In the genomic region with DNA sequence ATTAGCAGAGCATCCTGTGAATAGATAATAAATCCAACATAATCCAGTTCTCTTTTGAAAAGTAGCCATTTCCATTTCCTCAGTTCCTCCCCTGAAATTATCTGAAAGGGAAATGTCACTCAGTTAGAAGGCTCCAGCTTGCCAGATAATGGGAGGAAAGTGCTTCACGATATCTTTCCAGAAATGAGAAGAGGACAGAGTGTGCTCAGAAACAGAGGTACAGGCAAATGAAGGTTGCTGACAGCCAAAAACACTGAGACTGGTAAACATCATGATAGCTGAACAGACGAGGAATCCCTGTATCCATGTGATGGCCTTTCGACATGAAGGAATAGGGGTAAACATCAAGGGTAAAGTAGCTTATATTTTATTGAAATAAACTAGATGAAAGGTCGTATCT, we compare ENCODE assay signal across 26 cellular contexts.
"Had no signal": no experiment of that assay in that cellular context is flagged by ENCODE, and none has a peak within 500 bp of the region (broad histone marks: within the 10 kb centered on the region; RNA-seq: fewer than 3 reads in every experiment).

No MANE protein-coding gene starts in this region.

- H3K27ac Mint-ChIP-seq: dendritic cell treated with granulocyte-macrophage colony-stimulating factor and Interleukin-4, amounts not matched to agents 40 ng/mL and 50 ng/mL, for 4 days; effector memory CD8-positive, alpha-beta T cell; endodermal cell had no signal

- DNase-seq: cerebellar nuclear complex; colonic mucosa; cortex of kidney; effector CD8-positive, alpha-beta T cell; effector memory CD8-positive, alpha-beta T cell; endodermal cell; erythroblast; esophagus squamous epithelium; foreskin fibroblast; foreskin melanocyte; gastrocnemius medialis; glutamatergic neuron; head of caudate nucleus; heart right ventricle; hippocampal formation; islet precursor cell; kidney; kidney glomerular epithelial cell; left ventricle myocardium inferior; lower lobe of right lung; mesenchymal stem cell; midbrain had no signal

- H3K4me3 ChIP-seq: colonic mucosa, esophagus squamous epithelium, gastrocnemius medialis, heart right ventricle, left ventricle myocardium inferior, lower lobe of right lung had no signal

- H3K4me1 ChIP-seq: colonic mucosa, esophagus squamous epithelium, gastrocnemius medialis, left ventricle myocardium inferior, lower lobe of right lung had no signal

- H3K4me3 Mint-ChIP-seq: dendritic cell treated with granulocyte-macrophage colony-stimulating factor and Interleukin-4, amounts not matched to agents 40 ng/mL and 50 ng/mL, for 4 days; effector memory CD8-positive, alpha-beta T cell; endodermal cell had no signal

- H3K27me3 Mint-ChIP-seq: dendritic cell treated with granulocyte-macrophage colony-stimulating factor and Interleukin-4, amounts not matched to agents 40 ng/mL and 50 ng/mL, for 4 days; effector memory CD8-positive, alpha-beta T cell had no signal

- H3K27me3 ChIP-seq: colonic mucosa, esophagus squamous epithelium, gastrocnemius medialis, heart right ventricle had no signal

- H3K27ac ChIP-seq: colonic mucosa, epithelial cell of prostate, esophagus squamous epithelium, gastrocnemius medialis, heart right ventricle, left ventricle myocardium inferior, lower lobe of right lung had no signal

- H3K36me3 ChIP-seq: colonic mucosa, esophagus squamous epithelium, gastrocnemius medialis, heart right ventricle, left ventricle myocardium inferior, lower lobe of right lung had no signal

- H3K9me3 Mint-ChIP-seq: effector memory CD8-positive, alpha-beta T cell; endodermal cell had no signal

- H3K9me3 ChIP-seq: colonic mucosa, esophagus squamous epithelium, gastrocnemius medialis, heart right ventricle, left ventricle myocardium inferior, lower lobe of right lung had no signal

- ATAC-seq: effector memory CD8-positive, alpha-beta T cell; esophagus mucosa; gastrocnemius medialis; heart right ventricle; lower lobe of right lung had no signal

- FAIRE-seq: endometrium, kidney had no signal
